ENCODE assay signal across 10 cellular contexts in the genomic region with DNA sequence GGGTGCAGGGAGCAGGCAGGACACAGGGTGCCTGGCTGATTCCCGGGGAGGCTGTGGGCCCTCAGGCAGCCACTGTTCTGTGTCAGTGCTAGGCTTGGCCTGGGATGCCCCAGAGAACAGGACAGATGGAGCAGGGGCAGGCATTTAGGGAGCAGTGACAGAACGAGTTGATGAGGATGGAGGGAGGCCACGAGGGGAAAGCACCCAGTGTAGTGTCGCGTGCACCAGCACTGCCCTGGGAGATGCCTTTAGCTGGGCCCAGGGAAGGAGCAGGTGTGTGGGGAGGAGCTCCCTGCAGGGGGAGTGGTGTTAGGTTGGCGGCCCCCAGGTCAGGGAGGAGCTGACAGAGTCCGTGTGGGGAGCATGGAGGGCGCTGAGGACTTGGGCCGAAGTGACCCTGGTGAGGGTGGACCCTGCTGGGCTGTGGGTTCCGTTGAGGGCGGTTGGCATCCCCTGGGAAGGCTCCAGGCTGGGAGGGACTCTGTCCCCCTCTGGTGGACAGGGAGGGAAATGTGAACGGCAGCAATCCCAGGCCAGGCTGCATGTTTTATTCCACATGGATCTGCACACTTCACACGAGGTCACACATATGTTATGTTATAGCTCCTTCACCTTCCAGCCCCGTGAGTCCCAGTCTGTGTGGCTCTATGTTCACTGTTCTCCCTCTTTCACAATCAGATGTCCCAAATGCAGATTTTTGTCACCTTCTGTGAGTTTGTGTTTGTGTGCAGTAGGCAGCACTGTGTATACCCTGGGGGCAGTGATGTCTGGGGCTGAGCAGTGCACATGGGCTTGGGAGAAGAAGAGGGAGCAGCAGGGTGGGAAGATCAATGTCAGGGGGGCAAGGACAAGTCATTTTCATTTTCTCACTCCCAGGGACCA. TPM values are rescaled to one million over a fixed set of nuclear protein-coding genes. Genes with fewer than 3 reads are reported as not detected.
DNase-seq lines count a peak whose midpoint lies in the region; ATAC-seq, FAIRE-seq and TF ChIP-seq lines count a peak whose summit lies in the region.
"Not testable (repeated sequence)": the region's sequence is repeated elsewhere in the genome, so short reads cannot be mapped to it uniquely, and the experiment has no call there.
"Had no signal": no experiment of that assay in that cellular context is flagged by ENCODE, and none has a peak within 500 bp of the region (broad histone marks: within the 10 kb centered on the region; RNA-seq: fewer than 3 reads in every experiment).

No MANE protein-coding gene starts in this region.

- H3K4me1 Mint-ChIP-seq in HFFc6 (ENCODE audit: low read depth): peaks cover 12% of the 10 kb centered on the region
- not testable (repeated sequence) for H3K4me1 Mint-ChIP-seq in WTC11

- not testable (repeated sequence) for H3K9me3 Mint-ChIP-seq in HFFc6
- peaks cover 24% of the 10 kb centered on the region for H3K9me3 Mint-ChIP-seq in WTC11

- not testable (repeated sequence) for H3K4me2 ChIP-seq in OCI-LY1 (ENCODE audit: low read length); mammary epithelial cell (ENCODE audit: insufficient read depth, low read depth, low read length)

- not testable (repeated sequence) for FAIRE-seq in pancreas (lab: Jason Lieb, UNC)

- peaks cover 12% of the 10 kb centered on the region for H3K36me3 Mint-ChIP-seq in HFFc6 (ENCODE audit: low read depth)
- not testable (repeated sequence) for H3K36me3 Mint-ChIP-seq in WTC11

- H4K20me1 ChIP-seq in OCI-LY1 (ENCODE audit: insufficient read depth, low read length); mammary epithelial cell (ENCODE audit: insufficient read depth, low read length): not testable (repeated sequence)

- not testable (repeated sequence) for H3K27ac Mint-ChIP-seq in HFFc6, WTC11

- H3K36me3 ChIP-seq in OCI-LY1 (ENCODE audit: insufficient read depth, low read length); mammary epithelial cell (ENCODE audit: insufficient read depth, low read length); heart left ventricle; pancreas: not testable (repeated sequence)

- H2AFZ ChIP-seq in OCI-LY1 (ENCODE audit: low read length); mammary epithelial cell (ENCODE audit: low read depth, low read length): not testable (repeated sequence)

- H3K9me2 ChIP-seq in OCI-LY1 (ENCODE audit: low read depth, low read length): not testable (repeated sequence)

- DNase-seq in AG04450 (ENCODE audit: low read depth, low spot score); HFFc6; mammary epithelial cell; heart left ventricle: not testable (repeated sequence)
- DNase-seq in ELR (ENCODE audit: low read depth) (peak; percentile 35), WTC11 (ENCODE audit: low spot score) (peak; percentile 53), pancreas (peak in 3 of 6 donors; percentile 11 to 45 (median 33))

- CTCF ChIA-PET in AG04450 (lab: Charles Lee): not testable (repeated sequence)
- CTCF ChIA-PET in WTC11 (lab: Charles Lee) (interaction anchor here (1.0 to 1.5 kb wide), 4 partner anchors 41 to 107 kb away, joined by 3 to 12 read pairs (median 4); no protein-coding TSS in a partner anchor), mammary epithelial cell (lab: Charles Lee; ENCODE audit: low non-redundant PET) (interaction anchor here (0.5 to 0.6 kb wide), 3 partner anchors 49 to 508 kb away, joined by 3 to 4 read pairs (median 4); no protein-coding TSS in a partner anchor)

- in situ Hi-C loops in mammary epithelial cell (cut with MboI; ENCODE audit: low sequenced_read_pairs in 2 of 2): loop anchor here in 1 of 2 donors (10.0 kb wide), 1 partner anchor 47 kb away; no protein-coding TSS in a partner anchor

- not testable (repeated sequence) for H3K4me3 ChIP-seq in AG04450 (ENCODE audit: low read depth, low read length); OCI-LY1 (ENCODE audit: low read depth, low read length, poor library complexity, severe bottlenecking); mammary epithelial cell (replicated peaks in 1 of 3; ENCODE audit: insufficient read depth in 1 of 3, low read depth in 2 of 3, low read length in 3 of 3); heart left ventricle; pancreas

- POLR2A ChIA-PET in AG04450 (lab: Yijun Ruan, JAX); WTC11 (lab: Charles Lee): not testable (repeated sequence)

- not testable (repeated sequence) for TF ChIP-seq POLR2A in heart left ventricle (IDR thresholded peaks at IDR 0.05)

- intact Hi-C loops in mammary epithelial cell (cut with micrococcal nuclease): loop anchor here (1.0 kb wide), 1 partner anchor 49 kb away; no protein-coding TSS in a partner anchor
- intact Hi-C loops in heart left ventricle (cut with DNase I); pancreas (cut with DNase I): not testable (repeated sequence)

- H3K9me3 ChIP-seq in AG04450 (ENCODE audit: control insufficient read depth, insufficient read depth, low read length); OCI-LY1 (ENCODE audit: low read length); mammary epithelial cell (replicated peaks; ENCODE audit: insufficient read depth, low read length); heart left ventricle; pancreas: not testable (repeated sequence)

- not testable (repeated sequence) for H3K27ac ChIP-seq in AG04450 (ENCODE audit: low read depth, low read length); OCI-LY1 (ENCODE audit: low read depth, low read length, poor library complexity, severe bottlenecking); mammary epithelial cell (ENCODE audit: insufficient read depth, low read depth, low read length); heart left ventricle; pancreas

- ATAC-seq in WTC11, heart left ventricle, pancreas: not testable (repeated sequence)

- not testable (repeated sequence) for BruUV-seq in mammary epithelial cell (replicated peaks; lab: Mats Ljungman, UMichigan)

- H3K4me1 ChIP-seq in OCI-LY1 (ENCODE audit: insufficient read depth, low read length, severe bottlenecking); mammary epithelial cell (ENCODE audit: insufficient read depth, low read length); heart left ventricle; pancreas: not testable (repeated sequence)

- dilution Hi-C loops in mammary epithelial cell (cut with HindIII; ENCODE audit: low sequenced_read_pairs): not testable (repeated sequence)

- WGBS in mammary epithelial cell (ENCODE audit: low coverage, missing lambda C conversion rate): 29% methylated on average over 5 of the region's 14 CpGs
- WGBS in heart left ventricle, 4 donors: 26 to 34% (median 32%) methylated on average over 13 to 14 of the region's 14 CpGs
- WGBS in pancreas, 2 donors: 15 to 18% methylated on average over 11 to 14 of the region's 14 CpGs

- peak; percentile 48 for TF ChIP-seq CTCF in AG04450 (IDR thresholded peaks at IDR 0.05; ENCODE audit: low read depth, low read length)
- TF ChIP-seq CTCF in HFFc6 (IDR thresholded peaks at IDR 0.05): peak; percentile 85
- peak; percentile 36 for TF ChIP-seq CTCF in OCI-LY1 (IDR thresholded peaks at IDR 0.05; ENCODE audit: low read length)
- TF ChIP-seq CTCF in WTC11 (IDR thresholded peaks at IDR 0.05): peak; percentile 55; the same call in 1 of the 2 replicates
- TF ChIP-seq CTCF in mammary epithelial cell (conservative IDR thresholded peaks at IDR 0.05 in 1 of 2, IDR thresholded peaks at IDR 0.05 in 1 of 2; ENCODE audit: extremely low read depth in 1 of 2, insufficient read depth in 1 of 2, low read depth in 1 of 2, low read length in 2 of 2): peak; percentile 29 to 67
- peak in 11 of 12 donors; percentile 5 to 44 (median 28) for TF ChIP-seq CTCF in heart left ventricle (IDR thresholded peaks at IDR 0.05)
- TF ChIP-seq CTCF in pancreas (IDR thresholded peaks at IDR 0.05): peak; percentile 37 to 46 (median 40)

- H3K9ac ChIP-seq in OCI-LY1 (ENCODE audit: low read length); mammary epithelial cell (ENCODE audit: insufficient read depth, low read length): not testable (repeated sequence)

- H3K79me2 ChIP-seq in OCI-LY1 (ENCODE audit: insufficient read depth, low read length); mammary epithelial cell (ENCODE audit: insufficient read depth, low read length): not testable (repeated sequence)

- H3K4me3 Mint-ChIP-seq in HFFc6, WTC11: not testable (repeated sequence)

- not testable (repeated sequence) for H3K27me3 ChIP-seq in AG04450 (ENCODE audit: control insufficient read depth, insufficient read depth, low read length); OCI-LY1 (ENCODE audit: insufficient read depth, low read length); mammary epithelial cell (ENCODE audit: insufficient read depth, low read length); pancreas
- peaks cover 0 to 12% (median 0%) of the 10 kb centered on the region in 9 donors for H3K27me3 ChIP-seq in heart left ventricle

- H3K27me3 Mint-ChIP-seq in HFFc6 (ENCODE audit: insufficient read depth) (peaks cover 18% of the 10 kb centered on the region), WTC11 (ENCODE audit: low read depth) (peaks cover 15% of the 10 kb centered on the region)

- H3F3A ChIP-seq in OCI-LY1 (ENCODE audit: insufficient read depth, low read length): not testable (repeated sequence)

RNA-seq across cellular contexts. Expression of a gene that starts 1.7 kb away (rescaled TPM):
- polyA plus RNA-seq in AG04450 (2011; rRNA removed) (0.14 and 0.15 TPM in 2 replicates), mammary epithelial cell (not detected), heart left ventricle (not detected), pancreas (not detected)
- not detected in 2 replicates for polyA minus RNA-seq in AG04450 (2011; rRNA and poly(A)+ RNA removed)
- total RNA-seq in HFFc6 (2021; fragmentation: NEBNext Ultra II Directional; extraction: Animal tissue kit (Norgen Biotek cat#: 25700)): not detected
- total RNA-seq in WTC11 (2021) (not detected in 3 replicates), mammary epithelial cell (not detected), heart left ventricle (not detected), pancreas (under 1 TPM in 2 of 6 donors, not detected in 4; 0.18 to 0.25 TPM)
- not detected for polyA minus RNA-seq in mammary epithelial cell
- total RNA-seq: activated CD4-positive, alpha-beta T cell treated with anti-CD3 and anti-CD28 coated beads, Interleukin-2, amount 10 ng/mL, durations not matched to agents 7 days and 5 days; mesothelial cell of epicardium had no signal

RNA-seq across cellular contexts. Expression of a gene that starts 23.5 kb away (rescaled TPM):
- polyA plus RNA-seq in AG04450 (2011; rRNA removed) (0.05 and 0.17 TPM in 2 replicates), mammary epithelial cell (not detected), heart left ventricle (not detected), pancreas (under 1 TPM; 0.02 to 0.53 TPM)
- polyA minus RNA-seq in AG04450 (2011; rRNA and poly(A)+ RNA removed): 0.17 TPM in 1 of 2 replicates, not detected in the other
- under 1 TPM in 2 of 6 experiments, not detected in 4; 0.17 to 0.32 TPM for total RNA-seq in HFFc6 (2021; fragmentation: NEBNext Ultra II Directional; extraction: Animal tissue kit (Norgen Biotek cat#: 25700))
- total RNA-seq in WTC11 (2021) (0.21 TPM in 1 of 3 replicates, not detected in the others), mammary epithelial cell (under 1 TPM in 1 of 2 donors, not detected in 1; under 0.01 TPM), heart left ventricle (not detected), pancreas (under 1 TPM in 2 of 6 donors, not detected in 4; 0.15 to 0.56 TPM)
- not detected for polyA minus RNA-seq in mammary epithelial cell
- total RNA-seq: activated CD4-positive, alpha-beta T cell treated with anti-CD3 and anti-CD28 coated beads, Interleukin-2, amount 10 ng/mL, durations not matched to agents 7 days and 5 days; mesothelial cell of epicardium had no signal

Comparison
In these comparisons a context has a peak if more than half of its experiments do, and no peak if none do; other contexts are left out.
1. CTCF ChIP-seq: peak in every context shown above with its lines; median percentile 85 in HFFc6; 55 in WTC11; 48 in AG04450; 48 in mammary epithelial cell; 40 in pancreas; 36 in OCI-LY1; 28 in heart left ventricle.